17 cellular contexts compared by ENCODE assay signal in genomic region chr15:89628301-89628700, GRCh38. TPM values are rescaled to one million over a fixed set of nuclear protein-coding genes. Genes with fewer than 3 reads are reported as not detected.
"Had no signal": no experiment of that assay in that cellular context is flagged by ENCODE, and none has a peak within 500 bp of the region (broad histone marks: within the 10 kb centered on the region; RNA-seq: fewer than 3 reads in every experiment).

No MANE protein-coding gene starts in this region.

- H3K9me3 Mint-ChIP-seq: activated naive CD4-positive, alpha-beta T cell treated with anti-CD3 and anti-CD28 coated beads, Interleukin-2, amount 50 U/mL, for 72 hours; activated T-cell treated with anti-CD3 and anti-CD28 coated beads, Interleukin-2, amount 50 U/mL, for 24 hours; naive thymus-derived CD8-positive, alpha-beta T cell; stimulated activated effector memory CD8-positive, alpha-beta T cell treated with anti-CD3 and anti-CD28 coated beads, Interleukin-12 subunit alpha, Interleukin-12 subunit beta, amount 100 ng/mL, for 72 hours had no signal

- DNase-seq: activated CD4-positive, alpha-beta T cell treated with anti-CD3 and anti-CD28 coated beads, Interleukin-2, amount 10 ng/mL, durations not matched to agents 7 days and 5 days; activated effector memory CD4-positive, alpha-beta T cell treated with anti-CD3 and anti-CD28 coated beads, Interleukin-2, amount 50 U/mL, for 16 hours; activated T-cell treated with anti-CD3 and anti-CD28 coated beads, Interleukin-2, amount 50 U/mL, for 24 hours; amniotic stem cell; cerebellar nuclear complex; glutamatergic neuron; mucosa of descending colon; naive thymus-derived CD8-positive, alpha-beta T cell; T-helper 1 cell had no signal

- H3K4me3 Mint-ChIP-seq: activated CD4-positive, alpha-beta T cell treated with anti-CD3 and anti-CD28 coated beads, Interleukin-2, amount 10 ng/mL, durations not matched to agents 7 days and 5 days; activated T-cell treated with anti-CD3 and anti-CD28 coated beads, Interleukin-2, amount 50 U/mL, for 24 hours; brain; naive thymus-derived CD8-positive, alpha-beta T cell; stimulated activated effector memory CD8-positive, alpha-beta T cell treated with anti-CD3 and anti-CD28 coated beads, Interleukin-12 subunit alpha, Interleukin-12 subunit beta, amount 100 ng/mL, for 72 hours had no signal

- H3K27me3 ChIP-seq: neutrophil, tibial nerve had no signal

- H3K36me3 Mint-ChIP-seq: naive thymus-derived CD8-positive, alpha-beta T cell had no signal

- H3K27me3 Mint-ChIP-seq: activated CD4-positive, alpha-beta T cell treated with anti-CD3 and anti-CD28 coated beads, Interleukin-2, amount 10 ng/mL, durations not matched to agents 7 days and 5 days; activated T-cell treated with anti-CD3 and anti-CD28 coated beads, Interleukin-2, amount 50 U/mL, for 24 hours; brain; naive thymus-derived CD8-positive, alpha-beta T cell had no signal

- ATAC-seq: activated naive CD4-positive, alpha-beta T cell treated with anti-CD3 and anti-CD28 coated beads, Interleukin-2, amount 50 U/mL, for 72 hours; esophagus mucosa; mucosa of descending colon; naive thymus-derived CD8-positive, alpha-beta T cell; stimulated activated effector memory CD8-positive, alpha-beta T cell treated with anti-CD3 and anti-CD28 coated beads, Interleukin-12 subunit alpha, Interleukin-12 subunit beta, amount 100 ng/mL, for 72 hours had no signal

- H3K27ac Mint-ChIP-seq: activated CD4-positive, alpha-beta T cell treated with anti-CD3 and anti-CD28 coated beads, Interleukin-2, amount 10 ng/mL, durations not matched to agents 7 days and 5 days; activated naive CD4-positive, alpha-beta T cell treated with anti-CD3 and anti-CD28 coated beads, Interleukin-2, amount 50 U/mL, for 72 hours; activated T-cell treated with anti-CD3 and anti-CD28 coated beads, Interleukin-2, amount 50 U/mL, for 24 hours; naive thymus-derived CD8-positive, alpha-beta T cell; stimulated activated effector memory CD8-positive, alpha-beta T cell treated with anti-CD3 and anti-CD28 coated beads, Interleukin-12 subunit alpha, Interleukin-12 subunit beta, amount 100 ng/mL, for 72 hours had no signal

- H3K27ac ChIP-seq: neutrophil, skin epidermis, tibial nerve had no signal

- H3K4me1 ChIP-seq: tibial nerve had no signal

- H3K4me3 ChIP-seq: mucosa of descending colon, skin epidermis, tibial nerve had no signal

- H3K9me3 ChIP-seq: mucosa of descending colon, neutrophil, tibial nerve had no signal

- H3K4me1 Mint-ChIP-seq: activated CD4-positive, alpha-beta T cell treated with anti-CD3 and anti-CD28 coated beads, Interleukin-2, amount 10 ng/mL, durations not matched to agents 7 days and 5 days; brain; stimulated activated effector memory CD8-positive, alpha-beta T cell treated with anti-CD3 and anti-CD28 coated beads, Interleukin-12 subunit alpha, Interleukin-12 subunit beta, amount 100 ng/mL, for 72 hours had no signal

RNA-seq across cellular contexts. Expression of gene PLIN1, which starts 50.9 kb away (rescaled TPM):
- total RNA-seq: dermis microvascular lymphatic vessel endothelial cell had no signal
- polyA plus RNA-seq: naive thymus-derived CD8-positive, alpha-beta T cell had no signal

RNA-seq across cellular contexts. Expression of gene TICRR, which starts 53.0 kb away (rescaled TPM):
- polyA plus RNA-seq: naive thymus-derived CD8-positive, alpha-beta T cell had no signal
